In the genomic region with DNA sequence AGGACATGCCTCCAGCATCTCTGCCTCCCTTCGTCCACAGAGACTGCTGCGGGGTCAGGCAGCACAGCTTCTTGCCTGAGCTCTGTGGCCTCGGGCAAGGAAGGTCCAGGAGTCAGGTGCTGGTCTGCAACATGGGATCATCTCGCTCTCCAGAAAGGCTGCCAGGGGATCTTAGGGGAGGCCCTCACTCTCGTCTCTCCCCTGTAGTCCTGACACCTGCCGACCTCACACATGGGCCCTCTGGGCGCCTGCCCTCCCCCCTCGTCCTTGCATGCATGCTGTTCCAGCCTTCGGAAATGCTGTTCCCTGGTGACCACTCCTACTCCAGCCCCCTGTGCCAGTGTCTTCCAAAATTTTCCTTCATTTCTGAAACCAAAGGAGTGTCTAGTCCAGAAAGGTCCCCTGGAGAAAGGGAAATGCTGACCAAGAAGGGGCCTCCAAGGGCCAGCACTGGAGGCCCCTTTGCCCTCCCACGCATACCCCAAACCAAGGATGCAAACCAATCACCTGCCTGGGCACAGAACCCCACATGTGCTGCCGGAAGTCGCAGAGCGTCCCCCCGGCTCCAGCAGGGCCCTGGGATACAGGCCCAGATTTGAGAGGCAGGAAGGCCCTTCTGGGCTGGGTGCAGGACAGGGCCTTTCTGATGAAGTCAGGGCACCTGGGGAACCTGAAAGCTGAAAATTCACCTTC, we compare ENCODE assay signal across 20 cellular contexts. TPM values are rescaled to one million over a fixed set of nuclear protein-coding genes. Genes with fewer than 3 reads are reported as not detected.
DNase-seq lines count a peak whose midpoint lies in the region; ATAC-seq and TF ChIP-seq lines count a peak whose summit lies in the region.
"Had no signal": no experiment of that assay in that cellular context is flagged by ENCODE, and none has a peak within 500 bp of the region (broad histone marks: within the 10 kb centered on the region; RNA-seq: fewer than 3 reads in every experiment).

No MANE protein-coding gene starts in this region.

- peaks cover 0 to 5% (median 0%) of the 10 kb centered on the region in 4 donors for H3K4me1 ChIP-seq in Peyer's patch
- peaks cover 75% of the 10 kb centered on the region for H3K4me1 ChIP-seq in left ventricle myocardium inferior
- H3K4me1 ChIP-seq in sigmoid colon, result peaks cover 0 to 19% (median 13%) of the 10 kb centered on the region in 4 donors

- no peak for ATAC-seq in activated CD4-positive, CD25-positive, alpha-beta regulatory T cell treated with anti-CD3 and anti-CD28 coated beads, Interleukin-2, amount 50 U/mL, for 24 hours
- ATAC-seq in HG03280 (IDR thresholded peaks at IDR 0.05; ENCODE audit: unreplicated experiment) (no peak), HG02678 (IDR thresholded peaks at IDR 0.05; ENCODE audit: unreplicated experiment) (no peak)
- ATAC-seq: effector memory CD8-positive, alpha-beta T cell had no signal

- intact Hi-C loops in left ventricle myocardium inferior (cut with micrococcal nuclease), result no loop called here
- intact Hi-C loops in sigmoid colon (cut with DNase I), result no loop called here

- no peak for TF ChIP-seq CTCF in Peyer's patch (IDR thresholded peaks at IDR 0.05)
- TF ChIP-seq CTCF in left ventricle myocardium inferior (IDR thresholded peaks at IDR 0.05; ENCODE audit: borderline replicate concordance), result no peak
- TF ChIP-seq CTCF in sigmoid colon (IDR thresholded peaks at IDR 0.05), result no peak

- no peaks in the 10 kb centered on the region for H3K36me3 ChIP-seq in Peyer's patch
- H3K36me3 ChIP-seq in left ventricle myocardium inferior, result no peaks in the 10 kb centered on the region
- H3K36me3 ChIP-seq in sigmoid colon, result no peaks in the 10 kb centered on the region
- H3K36me3 ChIP-seq: BE2C, upper lobe of left lung had no signal

- H3K4me3 ChIP-seq in Peyer's patch (no peak overlapping the region), left ventricle myocardium inferior (no peak overlapping the region), sigmoid colon (no peak overlapping the region)
- H3K4me3 ChIP-seq: upper lobe of left lung had no signal

- H3K27ac ChIP-seq in Peyer's patch (peak overlapping the region in 3 of 4 donors; percentile 49 to 73 (median 73)), left ventricle myocardium inferior (replicated peaks) (peak overlapping the region; percentile 90), sigmoid colon (peak overlapping the region in 1 of 4 donors; percentile 51)
- H3K27ac ChIP-seq: 22Rv1 had no signal

- no peaks in the 10 kb centered on the region for H3K9me3 ChIP-seq in Peyer's patch
- no peaks in the 10 kb centered on the region for H3K9me3 ChIP-seq in left ventricle myocardium inferior (replicated peaks)
- H3K9me3 ChIP-seq in sigmoid colon, result no peaks in the 10 kb centered on the region
- H3K9me3 ChIP-seq: upper lobe of left lung had no signal

- TF ChIP-seq EP300 in sigmoid colon (IDR thresholded peaks at IDR 0.05), result no peak

- 92% methylated on average over 14 of the region's 14 CpGs for WGBS in sigmoid colon, 2 donors

- TF ChIP-seq POLR2A in Peyer's patch (IDR thresholded peaks at IDR 0.05) (no peak), sigmoid colon (IDR thresholded peaks at IDR 0.05) (no peak)

- peak; percentile 25 for DNase-seq in activated CD4-positive, CD25-positive, alpha-beta regulatory T cell treated with anti-CD3 and anti-CD28 coated beads, Interleukin-2, amount 50 U/mL, for 72 hours
- DNase-seq in Peyer's patch (no peak), left ventricle myocardium inferior (no peak), sigmoid colon (peak; percentile 60), iPS-NIHi11 (ENCODE audit: low spot score) (no peak)
- DNase-seq: activated CD4-positive, alpha-beta T cell treated with anti-CD3 and anti-CD28 coated beads, Interleukin-2, amount 50 U/mL, for 1 hour; activated naive CD4-positive, alpha-beta T cell; BE2C; COR-L47; effector memory CD8-positive, alpha-beta T cell; NCI-H1048; NCI-H2029; NCI-H446 treated with DMSO at 0.1 percent for 48 hours; NK-92 treated with Interleukin-12 subunit alpha and Interleukin-12 subunit beta, amount 100 ng/mL, for 24 hours had no signal

- no peaks in the 10 kb centered on the region for H3K27me3 ChIP-seq in Peyer's patch
- H3K27me3 ChIP-seq in left ventricle myocardium inferior (ENCODE audit: low read depth), result no peaks in the 10 kb centered on the region
- no peaks in the 10 kb centered on the region for H3K27me3 ChIP-seq in sigmoid colon
- H3K27me3 ChIP-seq: BE2C, upper lobe of left lung had no signal

RNA-seq across cellular contexts. Expression of a gene that starts 41.0 kb away (rescaled TPM):
- 10 to 100 TPM in 1 of 4 donors, 1 to 10 TPM in 3; 1.9 to 15.5 (median 9.5) TPM for total RNA-seq in Peyer's patch
- total RNA-seq in left ventricle myocardium inferior, result 75.0 TPM
- 10 to 100 TPM; 13.9 to 63.1 (median 27.0) TPM for total RNA-seq in sigmoid colon
- 1 to 10 TPM; 1.6 to 7.8 (median 2.4) TPM for polyA plus RNA-seq in sigmoid colon
- total RNA-seq: RPMI7951 had no signal

Comparison
In these comparisons a context has a peak if more than half of its experiments do, and no peak if none do; other contexts are left out.
1. DNase-seq: peak in activated CD4-positive, CD25-positive, alpha-beta regulatory T cell treated with anti-CD3 and anti-CD28 coated beads, Interleukin-2, amount 50 U/mL, for 72 hours (single experiment) and sigmoid colon (single experiment); none in Peyer's patch (0 of 3), left ventricle myocardium inferior (single experiment) and iPS-NIHi11 (single experiment).